ENCODE assay signal across 8 cellular contexts in genomic region chr22:31630331-31631329, GRCh38. TPM values are rescaled to one million over a fixed set of nuclear protein-coding genes. Genes with fewer than 3 reads are reported as not detected.
DNase-seq lines count a peak whose midpoint lies in the region; ATAC-seq and TF ChIP-seq lines count a peak whose summit lies in the region.

No MANE protein-coding gene starts in this region.

- WGBS in testis, 2 donors, result 0 to 1% methylated on average over 13 to 40 of the region's 65 CpGs

- CTCF ChIA-PET in CD4-positive, alpha-beta T cell (lab: Charles Lee), result interaction anchor here (0.6 to 1.5 kb wide), 2 partner anchors 9 to 158 kb away, joined by 3 to 4 read pairs; no protein-coding TSS in a partner anchor

- H3K9ac ChIP-seq in SK-N-MC (ENCODE audit: insufficient read length), result peak overlapping the region; percentile 91

- H3K9me3 Mint-ChIP-seq in CD4-positive, alpha-beta T cell, result no peaks in the 10 kb centered on the region

- H3K4me2 ChIP-seq in osteoblast (ENCODE audit: insufficient read depth, low read length), result peak overlapping the region; percentile 88

- intact Hi-C loops in CD4-positive, alpha-beta T cell (cut with DNase I, micrococcal nuclease), result loop anchor here (2.0 to 5.0 kb wide), 2 partner anchors 133 to 140 kb away; partner anchors contain the start of gene SFI1 (in 1 of the 2)
- intact Hi-C loops in testis (cut with DNase I; ENCODE audit: low total_unique reads), result no loop called here

- H3K27ac ChIP-seq in CD4-positive, alpha-beta T cell (ENCODE audit: low read depth, low read length), result peak overlapping the region; percentile 85
- H3K27ac ChIP-seq in SK-N-MC, result peak overlapping the region; percentile 71
- peak overlapping the region; percentile 89 for H3K27ac ChIP-seq in osteoblast (ENCODE audit: low read depth, low read length)
- H3K27ac ChIP-seq in testis, result peak overlapping the region; percentile 57 to 85

- peaks cover 55% of the 10 kb centered on the region for H4K20me1 ChIP-seq in osteoblast (ENCODE audit: insufficient read depth, low read length)

- H3K4me1 Mint-ChIP-seq in CD4-positive, alpha-beta T cell (ENCODE audit: low read depth), result peaks cover 41% of the 10 kb centered on the region

- peak overlapping the region; percentile 94 for H3K27ac Mint-ChIP-seq in CD4-positive, alpha-beta T cell

- H3K9me3 ChIP-seq in CD4-positive, alpha-beta T cell (ENCODE audit: control insufficient read depth, low read length), result no peaks in the 10 kb centered on the region
- H3K9me3 ChIP-seq in SK-N-MC (ENCODE audit: low read depth, low read length), result no peaks in the 10 kb centered on the region
- no peaks in the 10 kb centered on the region for H3K9me3 ChIP-seq in osteoblast (ENCODE audit: low read depth, low read length)
- no peaks in the 10 kb centered on the region for H3K9me3 ChIP-seq in testis

- no peaks in the 10 kb centered on the region for H3K27me3 ChIP-seq in CD4-positive, alpha-beta T cell (ENCODE audit: control insufficient read depth, insufficient read depth, low read length)
- no peaks in the 10 kb centered on the region for H3K27me3 ChIP-seq in osteoblast (ENCODE audit: insufficient read depth, low read length)
- no peaks in the 10 kb centered on the region for H3K27me3 ChIP-seq in testis

- H3K79me2 ChIP-seq in osteoblast (ENCODE audit: insufficient read depth, low read length), result peaks cover 93% of the 10 kb centered on the region

- H3K36me3 ChIP-seq in SK-N-MC (ENCODE audit: insufficient read depth, low read length) (no peaks in the 10 kb centered on the region; the same call in 1 of the 2 replicates), osteoblast (ENCODE audit: insufficient read depth, low read length) (peaks cover 11% of the 10 kb centered on the region), testis (ENCODE audit: low read depth, missing control alignments) (no peaks in the 10 kb centered on the region)

- H3K4me3 ChIP-seq in SK-N-MC, result peak overlapping the region; percentile 93
- H3K4me3 ChIP-seq in osteoblast (ENCODE audit: insufficient read depth, low read length), result peak overlapping the region; percentile 90
- peak overlapping the region; percentile 81 for H3K4me3 ChIP-seq in testis

- peak overlapping the region; percentile 77 for H2AFZ ChIP-seq in osteoblast (ENCODE audit: low read length)

- ATAC-seq in CD4-positive, alpha-beta T cell (ENCODE audit: poor library complexity), result peak; percentile 91
- ATAC-seq in GM19467 (IDR thresholded peaks at IDR 0.05; ENCODE audit: unreplicated experiment), result peak; percentile 48

- H3K4me3 Mint-ChIP-seq in CD4-positive, alpha-beta T cell, result peak overlapping the region; percentile 90

- no peaks in the 10 kb centered on the region for H3K27me3 Mint-ChIP-seq in CD4-positive, alpha-beta T cell

- POLR2A ChIA-PET in CD4-positive, alpha-beta T cell (lab: Charles Lee), result interaction anchor here (0.6 to 1.8 kb wide), 19 partner anchors 8 to 662 kb away, joined by 3 to 21 read pairs (median 5); partner anchors contain the start of genes MORC2, PATZ1, PISD and SFI1

- no peaks in the 10 kb centered on the region for H3K36me3 Mint-ChIP-seq in CD4-positive, alpha-beta T cell (ENCODE audit: low read depth)

- DNase-seq in CD4-positive, alpha-beta T cell, result peak; percentile 73 to 88 (median 84)
- DNase-seq in KG1 (lab: John Stamatoyannopoulos, UW) (peak; percentile 70), SK-N-MC (ENCODE audit: low read depth, low spot score) (no peak), glomerular visceral epithelial cell (ENCODE audit: extremely low spot score) (peak; percentile 81), osteoblast (ENCODE audit: insufficient read length, low spot score, missing footprints) (peak; percentile 99), testis (peak; percentile 94)
- peak; percentile 87 for DNase-seq in activated naive CD4-positive, alpha-beta T cell treated with anti-CD3 and anti-CD28 coated beads, Interleukin-2, amount 50 U/mL, for 16 hours

- H3K4me1 ChIP-seq in osteoblast (ENCODE audit: insufficient read depth, low read length) (peaks cover 20% of the 10 kb centered on the region), testis (peaks cover 51% of the 10 kb centered on the region)

- no peak for TF ChIP-seq POLR2A in testis (IDR thresholded peaks at IDR 0.05)

- no peak for TF ChIP-seq CTCF in CD4-positive, alpha-beta T cell (IDR thresholded peaks at IDR 0.05)
- TF ChIP-seq CTCF in osteoblast (IDR thresholded peaks at IDR 0.05; ENCODE audit: extremely low read depth, low read depth, low read length) (no peak), testis (IDR thresholded peaks at IDR 0.05) (no peak)

RNA-seq across cellular contexts. Expression of gene PISD, which starts 31.4 kb away (rescaled TPM):
- total RNA-seq in CD4-positive, alpha-beta T cell, result 10 to 100 TPM; 23.4 to 25.3 TPM
- total RNA-seq in osteoblast (35.1 and 37.3 TPM in 2 replicates), testis (100 to 1,000 TPM; 120 to 126 TPM)
- polyA plus RNA-seq in testis (ENCODE audit: insufficient read depth, low read depth, low replicate concordance), result 93.5 TPM
